ENCODE assay signal across 30 cellular contexts in the genomic region with DNA sequence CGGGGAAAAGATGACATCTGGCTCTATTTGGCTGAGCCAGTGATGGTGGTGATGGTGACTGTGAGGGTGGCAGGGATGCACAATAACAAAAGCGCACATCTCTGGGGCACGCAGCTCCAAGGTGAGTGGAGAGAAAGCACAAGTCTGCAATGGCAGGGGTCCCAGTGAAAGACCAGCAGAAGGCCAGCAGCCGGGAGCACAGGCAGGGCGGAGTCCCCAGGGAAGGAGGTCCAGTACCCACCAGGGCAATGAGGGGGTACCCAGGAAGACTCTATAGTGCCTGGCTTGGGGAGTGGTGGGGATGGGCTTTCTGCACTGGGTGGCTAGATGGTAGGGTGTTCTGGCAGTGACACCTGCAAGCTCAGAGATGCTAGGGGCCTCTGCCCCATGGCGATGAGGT.
"Had no signal": no experiment of that assay in that cellular context is flagged by ENCODE, and none has a peak within 500 bp of the region (broad histone marks: within the 10 kb centered on the region; RNA-seq: fewer than 3 reads in every experiment).

No MANE protein-coding gene starts in this region.

- H3K27me3 ChIP-seq: ascending aorta, body of pancreas, breast epithelium, SJSA1 had no signal

- H3K36me3 Mint-ChIP-seq: activated naive CD8-positive, alpha-beta T cell treated with anti-CD3 and anti-CD28 coated beads for 36 hours had no signal

- H3K9me3 Mint-ChIP-seq: activated CD4-positive, alpha-beta T cell treated with anti-CD3 and anti-CD28 coated beads, Interleukin-2, amount 10 ng/mL, durations not matched to agents 24 days and 14 days; activated naive CD8-positive, alpha-beta T cell treated with anti-CD3 and anti-CD28 coated beads for 36 hours; T-helper 1 cell treated with Interleukin-12 subunit alpha and Interleukin-12 subunit beta and Interleukin-4 antibody, amounts not matched to agents 30 μg/mL and 1 μg/mL, for 36 hours; T-helper 2 cell treated with Interferon-gamma antibody and Interleukin-4, amounts not matched to agents 5 μg/mL and 100 μg/mL, for 36 hours had no signal

- H3K4me1 ChIP-seq: ascending aorta, body of pancreas, breast epithelium, Peyer's patch, SJSA1 had no signal

- H3K27ac ChIP-seq: ascending aorta, body of pancreas, breast epithelium, Peyer's patch, SJSA1 had no signal

- H3K27ac Mint-ChIP-seq: activated CD4-positive, alpha-beta T cell treated with anti-CD3 and anti-CD28 coated beads, Interleukin-2, amount 10 ng/mL, durations not matched to agents 24 days and 14 days; activated CD8-positive, alpha-beta T cell treated with anti-CD3 and anti-CD28 coated beads, Interleukin-2, amount 10 ng/mL, durations not matched to agents 7 days and 5 days; activated naive CD8-positive, alpha-beta T cell treated with anti-CD3 and anti-CD28 coated beads for 36 hours; T-helper 1 cell treated with Interleukin-12 subunit alpha and Interleukin-12 subunit beta and Interleukin-4 antibody, amounts not matched to agents 30 μg/mL and 1 μg/mL, for 36 hours; T-helper 2 cell treated with Interferon-gamma antibody and Interleukin-4, amounts not matched to agents 5 μg/mL and 100 μg/mL, for 36 hours had no signal

- H3K4me1 Mint-ChIP-seq: activated naive CD8-positive, alpha-beta T cell treated with anti-CD3 and anti-CD28 coated beads for 36 hours had no signal

- H3K9me3 ChIP-seq: ascending aorta, body of pancreas, breast epithelium, Peyer's patch, SJSA1, SK-N-SH had no signal

- DNase-seq: activated CD4-positive, alpha-beta T cell treated with anti-CD3 and anti-CD28 coated beads, Interleukin-2, amount 10 ng/mL, durations not matched to agents 24 days and 14 days; activated CD4-positive, alpha-beta T cell treated with anti-CD3 and anti-CD28 coated beads, Interleukin-2, amount 50 U/mL, for 4 hours; activated CD8-positive, alpha-beta memory T cell treated with anti-CD3 and anti-CD28 coated beads, Interleukin-2, amount 50 U/mL, for 4 hours; activated CD8-positive, alpha-beta T cell treated with anti-CD3 and anti-CD28 coated beads, Interleukin-2, amount 10 ng/mL, durations not matched to agents 7 days and 5 days; activated effector memory CD4-positive, alpha-beta T cell treated with Interleukin-2 at 50 U/mL for 16 hours; activated naive CD4-positive, alpha-beta T cell; activated naive CD4-positive, alpha-beta T cell treated with anti-CD3 and anti-CD28 coated beads, Interleukin-2, amount 50 U/mL, for 16 hours; activated naive CD8-positive, alpha-beta T cell treated with anti-CD3 and anti-CD28 coated beads for 36 hours; activated T-cell treated with anti-CD3 and anti-CD28 coated beads, Interleukin-2, amount 50 U/mL, for 48 hours; amniotic stem cell; body of pancreas; KG1; MM.1S; MV-4-11; NCI-H1092; NCI-H1436 treated with DMSO at 0.1 percent for 48 hours; NCI-H1694 treated with DMSO at 0.1 percent for 48 hours; NCI-H2029; NCI-H345; NCI-H524 treated with DMSO at 0.1 percent for 48 hours; PC-3; Peyer's patch; RPMI8226; SHP77 treated with DMSO at 0.1 percent for 48 hours; SK-N-SH had no signal

- H3K36me3 ChIP-seq: ascending aorta, breast epithelium, Peyer's patch, SJSA1 had no signal

- H3K4me3 Mint-ChIP-seq: activated CD4-positive, alpha-beta T cell treated with anti-CD3 and anti-CD28 coated beads, Interleukin-2, amount 10 ng/mL, durations not matched to agents 24 days and 14 days; activated CD8-positive, alpha-beta T cell treated with anti-CD3 and anti-CD28 coated beads, Interleukin-2, amount 10 ng/mL, durations not matched to agents 7 days and 5 days; activated naive CD8-positive, alpha-beta T cell treated with anti-CD3 and anti-CD28 coated beads for 36 hours; T-helper 1 cell treated with Interleukin-12 subunit alpha and Interleukin-12 subunit beta and Interleukin-4 antibody, amounts not matched to agents 30 μg/mL and 1 μg/mL, for 36 hours; T-helper 2 cell treated with Interferon-gamma antibody and Interleukin-4, amounts not matched to agents 5 μg/mL and 100 μg/mL, for 36 hours had no signal

- ATAC-seq: activated CD8-positive, alpha-beta T cell treated with anti-CD3 and anti-CD28 coated beads, Interleukin-2, amount 10 ng/mL, durations not matched to agents 7 days and 5 days; body of pancreas; PC-3 had no signal

- H3K4me3 ChIP-seq: ascending aorta, body of pancreas, breast epithelium, Peyer's patch, SJSA1 had no signal
